13 cellular contexts compared by ENCODE assay signal in the genomic region with DNA sequence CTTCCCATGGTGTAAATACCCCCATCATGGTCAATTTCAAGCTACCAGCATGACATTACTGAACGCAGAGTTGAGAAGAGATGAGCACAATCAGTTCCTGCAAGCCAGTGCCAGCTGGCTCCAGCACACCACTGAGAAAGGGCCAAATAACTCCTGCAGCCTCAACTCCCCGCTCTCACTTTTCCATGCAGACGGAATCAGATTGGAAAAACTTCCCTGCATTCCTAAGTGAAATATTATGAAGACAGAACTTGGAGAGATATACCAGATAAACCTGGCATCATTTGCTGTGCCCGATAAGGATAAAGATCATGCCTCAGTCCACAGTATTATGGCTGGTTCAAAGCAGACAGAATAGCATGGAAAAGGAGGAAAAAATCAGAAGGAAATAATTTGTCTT. TPM values are rescaled to one million over a fixed set of nuclear protein-coding genes. Genes with fewer than 3 reads are reported as not detected.
DNase-seq lines count a peak whose midpoint lies in the region; ATAC-seq and TF ChIP-seq lines count a peak whose summit lies in the region.
"Had no signal": no experiment of that assay in that cellular context is flagged by ENCODE, and none has a peak within 500 bp of the region (broad histone marks: within the 10 kb centered on the region; RNA-seq: fewer than 3 reads in every experiment).

No MANE protein-coding gene starts in this region.

- H3K9me3 ChIP-seq in mucosa of descending colon = no peaks in the 10 kb centered on the region

- peak overlapping the region; percentile 81 for H3K27ac Mint-ChIP-seq in HFFc6
- H3K27ac Mint-ChIP-seq: activated naive CD4-positive, alpha-beta T cell treated with anti-CD3 and anti-CD28 coated beads, Interleukin-2, amount 10 ng/mL, durations not matched to agents 7 days and 5 days; type B pancreatic cell had no signal

- H3K4me1 ChIP-seq in mucosa of descending colon (ENCODE audit: low read depth) = no peaks in the 10 kb centered on the region

- no peaks in the 10 kb centered on the region for H3K27me3 Mint-ChIP-seq in HFFc6 (ENCODE audit: insufficient read depth)
- H3K27me3 Mint-ChIP-seq: activated naive CD4-positive, alpha-beta T cell treated with anti-CD3 and anti-CD28 coated beads, Interleukin-2, amount 10 ng/mL, durations not matched to agents 7 days and 5 days; type B pancreatic cell had no signal

- no peaks in the 10 kb centered on the region; the same call in 1 of the 2 replicates for H3K9me3 Mint-ChIP-seq in HFFc6
- H3K9me3 Mint-ChIP-seq: activated naive CD4-positive, alpha-beta T cell treated with anti-CD3 and anti-CD28 coated beads, Interleukin-2, amount 10 ng/mL, durations not matched to agents 7 days and 5 days; type B pancreatic cell had no signal

- ATAC-seq in mucosa of descending colon = no peak
- no peak for ATAC-seq in GM18511 (IDR thresholded peaks at IDR 0.05; ENCODE audit: unreplicated experiment)

- H3K4me3 Mint-ChIP-seq in HFFc6 = peak overlapping the region; percentile 32; the same call in 1 of the 2 replicates
- H3K4me3 Mint-ChIP-seq: activated naive CD4-positive, alpha-beta T cell treated with anti-CD3 and anti-CD28 coated beads, Interleukin-2, amount 10 ng/mL, durations not matched to agents 7 days and 5 days; type B pancreatic cell had no signal

- intact Hi-C loops in mucosa of descending colon (cut with DNase I, micrococcal nuclease) = no loop called here

- no peaks in the 10 kb centered on the region for H3K36me3 ChIP-seq in mucosa of descending colon (ENCODE audit: low read depth)

- no peak for DNase-seq in HFFc6
- DNase-seq in fibroblast of mammary gland (ENCODE audit: low read depth) = peak; percentile 45
- DNase-seq in mucosa of descending colon = peak in 2 of 3 donors; percentile 8 to 37
- peak; percentile 26 for DNase-seq in superior temporal gyrus (ENCODE audit: extremely low spot score)
- no peak for DNase-seq in GM10266 (ENCODE audit: extremely low spot score)
- no peak for DNase-seq in T1000 (lab: John Stamatoyannopoulos, UW)
- no peak for DNase-seq in GDM1 (lab: John Stamatoyannopoulos, UW)
- DNase-seq: activated naive CD4-positive, alpha-beta T cell treated with anti-CD3 and anti-CD28 coated beads, Interleukin-2, amount 10 ng/mL, durations not matched to agents 7 days and 5 days; NCI-H2107; NCI-H748 treated with DMSO at 0.1 percent for 48 hours had no signal

- no peak for TF ChIP-seq CTCF in HFFc6 (IDR thresholded peaks at IDR 0.05)
- TF ChIP-seq CTCF in fibroblast of mammary gland (conservative IDR thresholded peaks at IDR 0.05; ENCODE audit: control insufficient read depth, insufficient read depth, low read depth, low read length) = no peak
- no peak for TF ChIP-seq CTCF in mucosa of descending colon (IDR thresholded peaks at IDR 0.05)
- no peak for TF ChIP-seq CTCF in GM10266 (IDR thresholded peaks at IDR 0.05; ENCODE audit: control insufficient read depth, insufficient read depth, low read depth, missing control alignments)

- peaks cover 38% of the 10 kb centered on the region for H3K4me1 Mint-ChIP-seq in HFFc6 (ENCODE audit: low read depth)
- H3K4me1 Mint-ChIP-seq: activated naive CD4-positive, alpha-beta T cell treated with anti-CD3 and anti-CD28 coated beads, Interleukin-2, amount 10 ng/mL, durations not matched to agents 7 days and 5 days had no signal

- no peaks in the 10 kb centered on the region for H3K36me3 Mint-ChIP-seq in HFFc6 (ENCODE audit: low read depth)
- H3K36me3 Mint-ChIP-seq: activated naive CD4-positive, alpha-beta T cell treated with anti-CD3 and anti-CD28 coated beads, Interleukin-2, amount 10 ng/mL, durations not matched to agents 7 days and 5 days; type B pancreatic cell had no signal

- H3K4me3 ChIP-seq in fibroblast of mammary gland (ENCODE audit: control insufficient read depth, low read depth, low read length) = no peak overlapping the region
- no peak overlapping the region for H3K4me3 ChIP-seq in mucosa of descending colon

RNA-seq across cellular contexts. Expression of a gene that starts 56.7 kb away (rescaled TPM):
- total RNA-seq in HFFc6 (2021; fragmentation: NEBNext Ultra II Directional; extraction: Animal tissue kit (Norgen Biotek cat#: 25700)) = under 1 TPM; 0.09 to 0.24 (median 0.12) TPM
- 10 to 100 TPM in 1 of 3 donors, 1 to 10 TPM in 2; 1.0 to 49.8 (median 3.6) TPM for total RNA-seq in mucosa of descending colon
- total RNA-seq: T-helper 1 cell treated with Interleukin-12 subunit alpha and Interleukin-12 subunit beta and Interleukin-4 antibody, amounts not matched to agents 30 ng/mL and 1 ng/mL, for 36 hours had no signal

Comparison
In these comparisons a context has a peak if more than half of its experiments do, and no peak if none do; other contexts are left out.
1. DNase-seq: peak in fibroblast of mammary gland (single experiment), mucosa of descending colon (2 of 3) and superior temporal gyrus (single experiment); none in HFFc6 (single experiment), GM10266 (single experiment), T1000 (single experiment) and GDM1 (single experiment).